23 cellular contexts compared by ENCODE assay signal in the genomic region with DNA sequence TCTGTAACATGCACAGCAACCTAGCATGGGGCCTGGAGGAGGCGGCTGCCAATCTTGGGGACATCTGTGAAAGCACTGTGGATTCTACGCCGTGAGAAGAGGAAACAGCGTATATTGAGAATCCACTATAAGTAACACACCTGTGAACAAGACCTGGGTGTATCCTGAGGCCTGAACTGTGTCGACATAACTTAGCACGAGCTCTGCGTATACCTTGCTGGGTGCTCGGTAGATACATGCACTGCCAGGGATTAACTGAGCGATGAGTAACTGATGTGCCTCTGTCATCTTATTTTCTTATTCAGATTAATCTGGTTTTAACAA.
"Had no signal": no experiment of that assay in that cellular context is flagged by ENCODE, and none has a peak within 500 bp of the region (broad histone marks: within the 10 kb centered on the region; RNA-seq: fewer than 3 reads in every experiment).

No MANE protein-coding gene starts in this region.

- H3K4me1 ChIP-seq: colonic mucosa, esophagus muscularis mucosa, foreskin keratinocyte, gastroesophageal sphincter, lower lobe of right lung had no signal

- H3K27me3 ChIP-seq: colonic mucosa, esophagus muscularis mucosa, gastroesophageal sphincter, heart left ventricle, hepatocyte had no signal

- H3K4me3 ChIP-seq: colonic mucosa, esophagus muscularis mucosa, gastroesophageal sphincter, heart left ventricle, hepatocyte, lower lobe of right lung, mucosa of descending colon had no signal

- FAIRE-seq: endometrium, frontal cortex, kidney had no signal

- H3K27ac ChIP-seq: colonic mucosa, epithelial cell of prostate, esophagus muscularis mucosa, foreskin keratinocyte, gastroesophageal sphincter, heart left ventricle, hepatocyte, lower lobe of right lung had no signal

- H3K4me2 ChIP-seq: hepatocyte had no signal

- H3K36me3 ChIP-seq: colonic mucosa, esophagus muscularis mucosa, heart left ventricle, lower lobe of right lung had no signal

- H2AFZ ChIP-seq: hepatocyte had no signal

- H3K9me3 ChIP-seq: colonic mucosa, esophagus muscularis mucosa, gastroesophageal sphincter, heart left ventricle, lower lobe of right lung, mucosa of descending colon had no signal

- DNase-seq: colonic mucosa; cortex of kidney; effector CD8-positive, alpha-beta T cell; effector memory CD8-positive, alpha-beta T cell; endodermal cell; foreskin keratinocyte; heart left ventricle; immature natural killer cell; islet precursor cell; kidney; kidney glomerular epithelial cell; left colon; left ventricle myocardium superior; lower lobe of right lung; mesenchymal stem cell; mucosa of descending colon; naive B cell had no signal

- ATAC-seq: effector memory CD8-positive, alpha-beta T cell; foreskin keratinocyte; gastroesophageal sphincter; heart left ventricle; left colon; lower lobe of right lung; mucosa of descending colon had no signal

- H3K79me2 ChIP-seq: hepatocyte had no signal
